ENCODE assay signal across 8 cellular contexts in the genomic region with DNA sequence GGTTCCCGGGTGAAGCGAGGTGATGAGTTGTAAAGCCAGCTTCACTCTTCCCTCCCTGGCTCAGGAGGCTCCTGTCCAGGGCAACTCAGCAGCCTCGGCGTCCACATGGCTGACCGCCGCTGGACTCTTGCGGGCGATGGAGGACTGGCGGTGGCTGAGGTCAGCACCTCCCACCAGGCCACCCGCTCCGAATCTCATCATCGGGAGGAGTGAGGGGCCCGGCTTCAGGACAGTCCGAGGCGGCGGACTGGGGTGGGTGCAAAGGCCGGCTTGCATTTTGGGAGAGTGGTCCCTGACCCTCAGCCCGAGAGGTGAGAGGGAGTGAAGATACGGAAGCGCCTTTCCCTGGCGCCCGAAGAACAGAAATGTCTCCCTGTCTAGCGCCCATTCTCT. TPM values are rescaled to one million over a fixed set of nuclear protein-coding genes. Genes with fewer than 3 reads are reported as not detected.
DNase-seq lines count a peak whose midpoint lies in the region; ATAC-seq and TF ChIP-seq lines count a peak whose summit lies in the region.

No MANE protein-coding gene starts in this region.

- 0 out of 2 replicates have a peak, but pooled peaks cover 2% of the 10 kb centered on the region for H4K20me1 ChIP-seq in GM23338 (replicated peaks; ENCODE audit: insufficient read depth)
- no peaks in the 10 kb centered on the region for H4K20me1 ChIP-seq in neural cell (ENCODE audit: insufficient read depth)

- intact Hi-C loops in esophagus muscularis mucosa (cut with DNase I) = no loop called here

- H3K27me3 Mint-ChIP-seq in GM23338 (ENCODE audit: insufficient read depth, low read depth, poor library complexity) = peaks cover 10% of the 10 kb centered on the region

- H3K9me2 ChIP-seq in GM23338 (ENCODE audit: insufficient read depth) (no peaks in the 10 kb centered on the region), neural cell (ENCODE audit: insufficient read depth, low read length) (no peaks in the 10 kb centered on the region)

- H3K36me3 Mint-ChIP-seq in GM23338 (ENCODE audit: low read depth) = peaks cover 6% of the 10 kb centered on the region; the same call in 1 of the 3 replicates

- H3K27me3 ChIP-seq in GM23338 (ENCODE audit: insufficient read depth) (no peaks in the 10 kb centered on the region), SJCRH30 (no peaks in the 10 kb centered on the region), esophagus muscularis mucosa (no peaks in the 10 kb centered on the region), neural cell (ENCODE audit: insufficient read depth, low read depth, low read length) (no peaks in the 10 kb centered on the region)

- H3K4me2 ChIP-seq in GM23338 (peak overlapping the region; percentile 98), neural cell (ENCODE audit: low read length) (peak overlapping the region; percentile 97)

- H3K79me2 ChIP-seq in GM23338 (replicated peaks; ENCODE audit: insufficient read depth) (peaks cover 39% of the 10 kb centered on the region), neural cell (replicated peaks; ENCODE audit: insufficient read depth, low read length) (peaks cover 23% of the 10 kb centered on the region)

- H3K27ac ChIP-seq in C4-2B = peak overlapping the region; percentile 85
- peak overlapping the region; percentile 100 for H3K27ac ChIP-seq in GM23338 (ENCODE audit: low read depth)
- H3K27ac ChIP-seq in SJCRH30 = peak overlapping the region; percentile 95
- H3K27ac ChIP-seq in esophagus muscularis mucosa (replicated peaks in 1 of 4) = peak overlapping the region; percentile 92 to 98 (median 96)
- H3K27ac ChIP-seq in neural cell (ENCODE audit: low read length) = peak overlapping the region; percentile 98

- H2AFZ ChIP-seq in GM23338 (peak overlapping the region; percentile 92; the same call in 1 of the 2 replicates), neural cell (ENCODE audit: low read depth, low read length) (peak overlapping the region; percentile 14)

- peaks cover 30% of the 10 kb centered on the region for H3K4me1 Mint-ChIP-seq in GM23338

- TF ChIP-seq CTCF in C4-2B (conservative IDR thresholded peaks at IDR 0.05) (no peak), GM23338 (conservative IDR thresholded peaks at IDR 0.05; ENCODE audit: low read depth in 2 of 2) (no peak), esophagus muscularis mucosa (IDR thresholded peaks at IDR 0.05) (no peak), neural cell (IDR thresholded peaks at IDR 0.05; ENCODE audit: poor library complexity, severe bottlenecking) (no peak)

- TF ChIP-seq RAD21 in neural cell (conservative IDR thresholded peaks at IDR 0.05) = no peak

- WGBS in esophagus muscularis mucosa = under 1% methylated on average over 23 of the region's 23 CpGs

- TF ChIP-seq EP300 in esophagus muscularis mucosa (IDR thresholded peaks at IDR 0.05) (no peak), neural cell (conservative IDR thresholded peaks at IDR 0.05; ENCODE audit: poor library complexity, severe bottlenecking) (no peak)

- H3K9me3 ChIP-seq in SJCRH30 (replicated peaks) (no peaks in the 10 kb centered on the region), esophagus muscularis mucosa (no peaks in the 10 kb centered on the region), neural cell (ENCODE audit: low read length) (no peaks in the 10 kb centered on the region)

- peak; percentile 14 for ATAC-seq in GM23338

- H3F3A ChIP-seq in GM23338 (replicated peaks; ENCODE audit: low read depth) (peaks cover 4% of the 10 kb centered on the region), neural cell (ENCODE audit: insufficient read depth, low read length, poor library complexity, severe bottlenecking) (no peaks in the 10 kb centered on the region)

- H3K4me3 ChIP-seq in GM23338 = peak overlapping the region; percentile 90
- peak overlapping the region; percentile 89 for H3K4me3 ChIP-seq in SJCRH30
- H3K4me3 ChIP-seq in esophagus muscularis mucosa = peak overlapping the region; percentile 66 to 92 (median 77)
- H3K4me3 ChIP-seq in neural cell (ENCODE audit: low read length) = peak overlapping the region; percentile 98

- peak overlapping the region; percentile 96 for H3K4me3 Mint-ChIP-seq in GM23338

- DNase-seq in GM23338 (ENCODE audit: low spot score) = peak; percentile 32
- no peak for DNase-seq in SJCRH30
- no peak for DNase-seq in esophagus muscularis mucosa (ENCODE audit: extremely low spot score)
- no peak for DNase-seq in stimulated activated CD4-positive, alpha-beta T cell treated with anti-CD3 and anti-CD28 coated beads, Interleukin-15, amount 100 ng/mL, for 24 hours
- DNase-seq in DMS79 (lab: John Stamatoyannopoulos, UW) = no peak
- no peak for DNase-seq in stimulated activated CD4-positive, alpha-beta T cell treated with anti-CD3 and anti-CD28 coated beads, Interleukin-4, amount 100 ng/mL, for 1 hour

- peak overlapping the region; percentile 99 for H3K27ac Mint-ChIP-seq in GM23338

- peak overlapping the region; percentile 94 for H3K9ac ChIP-seq in neural cell (ENCODE audit: low read length)

- no peaks in the 10 kb centered on the region for H3K36me3 ChIP-seq in GM23338 (ENCODE audit: insufficient read depth)
- no peaks in the 10 kb centered on the region for H3K36me3 ChIP-seq in SJCRH30
- H3K36me3 ChIP-seq in esophagus muscularis mucosa = peaks cover 0 to 38% (median 17%) of the 10 kb centered on the region in 4 donors
- no peaks in the 10 kb centered on the region for H3K36me3 ChIP-seq in neural cell (ENCODE audit: insufficient read depth, low read length)

- H3K9me3 Mint-ChIP-seq in GM23338 = no peaks in the 10 kb centered on the region

- peaks cover 12% of the 10 kb centered on the region; the same call in 1 of the 2 replicates for H3K4me1 ChIP-seq in GM23338 (ENCODE audit: insufficient read depth)
- H3K4me1 ChIP-seq in SJCRH30 = no peaks in the 10 kb centered on the region
- H3K4me1 ChIP-seq in esophagus muscularis mucosa = peaks cover 27 to 52% (median 41%) of the 10 kb centered on the region in 4 donors

- no peak for TF ChIP-seq POLR2A in esophagus muscularis mucosa (IDR thresholded peaks at IDR 0.05; ENCODE audit: low read depth)

TF ChIP-seq in GM23338, 12 proteins besides CTCF, POLR2A, EP300 and RAD21:
- TF ChIP-seq NANOG (IDR thresholded peaks at IDR 0.05; ENCODE audit: borderline replicate concordance) (no peak), POLR2AphosphoS5 (IDR thresholded peaks at IDR 0.05; ENCODE audit: low read depth) (no peak)
- TF ChIP-seq, protein P1, sequence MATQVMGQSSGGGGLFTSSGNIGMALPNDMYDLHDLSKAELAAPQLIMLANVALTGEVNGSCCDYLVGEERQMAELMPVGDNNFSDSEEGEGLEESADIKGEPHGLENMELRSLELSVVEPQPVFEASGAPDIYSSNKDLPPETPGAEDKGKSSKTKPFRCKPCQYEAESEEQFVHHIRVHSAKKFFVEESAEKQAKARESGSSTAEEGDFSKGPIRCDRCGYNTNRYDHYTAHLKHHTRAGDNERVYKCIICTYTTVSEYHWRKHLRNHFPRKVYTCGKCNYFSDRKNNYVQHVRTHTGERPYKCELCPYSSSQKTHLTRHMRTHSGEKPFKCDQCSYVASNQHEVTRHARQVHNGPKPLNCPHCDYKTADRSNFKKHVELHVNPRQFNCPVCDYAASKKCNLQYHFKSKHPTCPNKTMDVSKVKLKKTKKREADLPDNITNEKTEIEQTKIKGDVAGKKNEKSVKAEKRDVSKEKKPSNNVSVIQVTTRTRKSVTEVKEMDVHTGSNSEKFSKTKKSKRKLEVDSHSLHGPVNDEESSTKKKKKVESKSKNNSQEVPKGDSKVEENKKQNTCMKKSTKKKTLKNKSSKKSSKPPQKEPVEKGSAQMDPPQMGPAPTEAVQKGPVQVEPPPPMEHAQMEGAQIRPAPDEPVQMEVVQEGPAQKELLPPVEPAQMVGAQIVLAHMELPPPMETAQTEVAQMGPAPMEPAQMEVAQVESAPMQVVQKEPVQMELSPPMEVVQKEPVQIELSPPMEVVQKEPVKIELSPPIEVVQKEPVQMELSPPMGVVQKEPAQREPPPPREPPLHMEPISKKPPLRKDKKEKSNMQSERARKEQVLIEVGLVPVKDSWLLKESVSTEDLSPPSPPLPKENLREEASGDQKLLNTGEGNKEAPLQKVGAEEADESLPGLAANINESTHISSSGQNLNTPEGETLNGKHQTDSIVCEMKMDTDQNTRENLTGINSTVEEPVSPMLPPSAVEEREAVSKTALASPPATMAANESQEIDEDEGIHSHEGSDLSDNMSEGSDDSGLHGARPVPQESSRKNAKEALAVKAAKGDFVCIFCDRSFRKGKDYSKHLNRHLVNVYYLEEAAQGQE (IDR thresholded peaks at IDR 0.05; ENCODE audit: unreplicated experiment) = no peak

TF ChIP-seq in neural cell, 6 proteins besides CTCF, POLR2A, EP300 and RAD21:
- TF ChIP-seq EZH2 (IDR thresholded peaks at IDR 0.05; ENCODE audit: borderline replicate concordance, insufficient read depth, low read length, poor library complexity, severe bottlenecking) (no peak), POLR2AphosphoS5 (IDR thresholded peaks at IDR 0.05) (no peak)

RNA-seq across cellular contexts. Expression of gene DNAJB12, which starts 0.8 kb away (rescaled TPM):
- 13.0 and 16.0 TPM in 2 replicates for total RNA-seq in GM23338 (2014; rRNA removed; shearing (Covaris generic))
- polyA plus RNA-seq in GM23338 (2016; fragmentation: Nextera tagmentation; extraction: Ambion mirVana) = 12.6 and 12.8 TPM in 2 replicates
- total RNA-seq in SJCRH30 (2014; rRNA removed; shearing (Covaris generic)) = 20.8 and 22.3 TPM in 2 replicates
- 10 to 100 TPM; 27.8 to 46.5 (median 37.8) TPM for total RNA-seq in esophagus muscularis mucosa
- 20.1 and 24.5 TPM in 2 replicates for polyA plus RNA-seq in neural cell
- 27.1 and 29.0 TPM in 2 replicates for polyA minus RNA-seq in neural cell
